In the genomic region with DNA sequence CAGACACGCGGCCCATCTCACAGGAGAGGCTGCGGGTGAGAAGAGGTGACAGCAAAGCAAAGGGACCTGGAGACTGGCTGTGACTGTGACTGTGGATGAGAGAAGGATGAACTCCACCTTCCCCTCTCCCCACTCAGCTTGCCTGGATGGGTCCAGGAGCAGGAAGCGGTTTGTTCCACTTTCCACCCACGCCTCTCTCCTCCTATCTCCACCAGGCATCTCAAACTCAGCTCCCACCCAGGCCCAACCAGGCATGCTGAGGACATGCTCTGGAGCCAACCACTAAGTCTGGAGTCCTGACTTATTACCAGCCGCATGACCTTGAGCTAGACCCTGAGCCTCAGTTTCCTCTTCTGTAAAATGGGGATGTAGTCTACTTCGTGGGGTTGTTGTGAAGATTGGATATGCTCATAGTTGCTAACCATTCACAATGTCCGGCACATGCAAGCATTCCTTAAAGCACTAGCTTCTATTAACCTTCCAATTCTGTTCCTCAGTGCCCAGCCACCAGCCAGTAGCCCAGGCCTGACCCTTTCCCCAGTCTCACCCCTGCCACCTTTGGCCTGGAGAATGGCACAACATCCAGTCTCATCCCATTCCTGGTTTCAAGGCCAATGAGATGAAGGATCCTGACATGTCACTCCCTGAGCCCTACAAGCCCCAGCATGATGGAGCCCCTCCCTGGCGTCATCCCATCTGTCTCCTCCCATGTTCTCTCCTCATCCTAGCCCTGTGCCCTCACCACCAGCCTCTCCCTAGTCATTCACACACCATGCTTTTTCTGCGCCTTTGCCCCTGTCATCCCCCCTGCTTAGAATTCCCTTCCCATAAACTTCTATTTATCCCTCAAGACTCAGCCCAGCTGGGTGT, we compare ENCODE assay signal across 18 cellular contexts. TPM values are rescaled to one million over a fixed set of nuclear protein-coding genes. Genes with fewer than 3 reads are reported as not detected.
DNase-seq lines count a peak whose midpoint lies in the region; ATAC-seq and TF ChIP-seq lines count a peak whose summit lies in the region.
"Had no signal": no experiment of that assay in that cellular context is flagged by ENCODE, and none has a peak within 500 bp of the region (broad histone marks: within the 10 kb centered on the region; RNA-seq: fewer than 3 reads in every experiment).

No MANE protein-coding gene starts in this region.

- no peak overlapping the region for H3K9ac ChIP-seq in iPS-15b (ENCODE audit: low read depth, low read length)

- H3K27me3 ChIP-seq in RWPE2 (ENCODE audit: insufficient read depth, poor library complexity, severe bottlenecking) (no peaks in the 10 kb centered on the region), iPS-15b (ENCODE audit: control insufficient read depth, insufficient read depth, low read length) (peaks cover 27% of the 10 kb centered on the region), left lung (peaks cover 6 to 60% of the 10 kb centered on the region in 2 donors)

- no peaks in the 10 kb centered on the region for H3K9me3 ChIP-seq in RWPE2 (ENCODE audit: severe bottlenecking)
- no peaks in the 10 kb centered on the region for H3K9me3 ChIP-seq in iPS-15b (ENCODE audit: control insufficient read depth, insufficient read depth, low read length)
- H3K9me3 ChIP-seq in left lung, result no peaks in the 10 kb centered on the region
- H3K9me3 ChIP-seq: tibial nerve had no signal

- H3K27ac Mint-ChIP-seq in endothelial cell (ENCODE audit: unreplicated experiment), result no peak overlapping the region
- H3K27ac Mint-ChIP-seq: CD4-positive, alpha-beta T cell; T-helper 1 cell treated with Interleukin-12 subunit alpha and Interleukin-12 subunit beta and Interleukin-4 antibody, amounts not matched to agents 30 μg/mL and 1 μg/mL, for 36 hours had no signal

- H3K4me1 Mint-ChIP-seq in endothelial cell (ENCODE audit: unreplicated experiment), result peaks cover 4% of the 10 kb centered on the region

- no peak overlapping the region for H3K4me3 ChIP-seq in RWPE2 (ENCODE audit: severe bottlenecking)
- H3K4me3 ChIP-seq in iPS-15b (ENCODE audit: low read depth, low read length), result peak overlapping the region; percentile 45
- no peak overlapping the region for H3K4me3 ChIP-seq in left lung
- H3K4me3 ChIP-seq: tibial nerve had no signal

- peaks cover 10% of the 10 kb centered on the region for H3K27me3 Mint-ChIP-seq in endothelial cell (ENCODE audit: unreplicated experiment)

- no peak overlapping the region for H3K4me3 Mint-ChIP-seq in endothelial cell (ENCODE audit: unreplicated experiment)
- H3K4me3 Mint-ChIP-seq: CD4-positive, alpha-beta T cell; T-helper 1 cell treated with Interleukin-12 subunit alpha and Interleukin-12 subunit beta and Interleukin-4 antibody, amounts not matched to agents 30 μg/mL and 1 μg/mL, for 36 hours had no signal

- DNase-seq in DMS 273 (lab: John Stamatoyannopoulos, UW; ENCODE audit: unreplicated experiment), result peak; percentile 71
- DNase-seq in DMS 273 treated with DMSO at 0.1 percent for 48 hours (lab: John Stamatoyannopoulos, UW), result no peak
- peak; percentile 39 for DNase-seq in GM03348 (ENCODE audit: low spot score)
- DNase-seq in RWPE2 (ENCODE audit: low spot score), result no peak
- no peak for DNase-seq in endothelial cell (ENCODE audit: low spot score)
- no peak for DNase-seq in left lung
- DNase-seq: CD4-positive, alpha-beta T cell; NCI-H2081 treated with DMSO at 0.1 percent for 48 hours; NCI-H774; stimulated activated CD4-positive, alpha-beta T cell treated with anti-CD3 and anti-CD28 coated beads, Interleukin-4, amount 100 ng/mL, for 4 hours had no signal

- intact Hi-C loops in left lung (cut with DNase I), result no loop called here

- H3K36me3 ChIP-seq in RWPE2 (ENCODE audit: low read depth), result no peaks in the 10 kb centered on the region
- no peaks in the 10 kb centered on the region for H3K36me3 ChIP-seq in iPS-15b (ENCODE audit: control insufficient read depth, insufficient read depth, low read length)
- no peaks in the 10 kb centered on the region for H3K36me3 ChIP-seq in left lung
- H3K36me3 ChIP-seq: tibial nerve had no signal

- H3K27ac ChIP-seq in RWPE2 (ENCODE audit: poor library complexity, severe bottlenecking) (no peak overlapping the region), left lung (no peak overlapping the region)
- H3K27ac ChIP-seq: 22Rv1 had no signal

- H3K4me1 ChIP-seq in RWPE2 (ENCODE audit: insufficient read depth, poor library complexity, severe bottlenecking) (peaks cover 10% of the 10 kb centered on the region), iPS-15b (ENCODE audit: control insufficient read depth, insufficient read depth, low read length) (peaks cover 4% of the 10 kb centered on the region), left lung (peaks cover 0 to 5% of the 10 kb centered on the region in 2 donors)

- TF ChIP-seq CTCF in RWPE2 (IDR thresholded peaks at IDR 0.05; ENCODE audit: poor library complexity, severe bottlenecking) (no peak), endothelial cell (IDR thresholded peaks at IDR 0.05; ENCODE audit: unreplicated experiment) (no peak), left lung (IDR thresholded peaks at IDR 0.05) (no peak)

- ATAC-seq in RWPE2 (ENCODE audit: low read depth) (0 out of 3 replicates have a peak, but pooled peaks have one; percentile 25), HG03280 (IDR thresholded peaks at IDR 0.05; ENCODE audit: unreplicated experiment) (no peak), left lung (no peak)
- ATAC-seq: activated CD4-positive, CD25-positive, alpha-beta regulatory T cell treated with anti-CD3 and anti-CD28 coated beads, Interleukin-2, amount 50 U/mL, for 24 hours had no signal

- no peaks in the 10 kb centered on the region for H3K9me3 Mint-ChIP-seq in endothelial cell (ENCODE audit: unreplicated experiment)
- H3K9me3 Mint-ChIP-seq: CD4-positive, alpha-beta T cell; T-helper 1 cell treated with Interleukin-12 subunit alpha and Interleukin-12 subunit beta and Interleukin-4 antibody, amounts not matched to agents 30 μg/mL and 1 μg/mL, for 36 hours had no signal

- H3K36me3 Mint-ChIP-seq in endothelial cell (ENCODE audit: low read depth, unreplicated experiment), result no peaks in the 10 kb centered on the region

RNA-seq across cellular contexts. Expression of gene GAS2L2, which starts 2.3 kb away (rescaled TPM):
- total RNA-seq in endothelial cell (ENCODE audit: unreplicated experiment) (0.10 TPM), left lung (1 to 10 TPM in 1 of 2 donors, under 1 TPM in 1; 0.35 to 1.6 TPM)
- total RNA-seq: endothelial cell of umbilical vein had no signal

RNA-seq across cellular contexts. Expression of gene C17orf50, which starts 9.9 kb away (rescaled TPM):
- total RNA-seq in endothelial cell (ENCODE audit: unreplicated experiment), result 0.90 TPM
- total RNA-seq in left lung, result not detected
- total RNA-seq: CD4-positive, alpha-beta T cell; endothelial cell of umbilical vein; HT1080; tibial nerve had no signal

RNA-seq across cellular contexts. Expression of gene RASL10B, which starts 19.3 kb away (rescaled TPM):
- total RNA-seq in endothelial cell (ENCODE audit: unreplicated experiment), result 1.7 TPM
- total RNA-seq in left lung, result under 1 TPM; 0.52 to 0.82 TPM

RNA-seq across cellular contexts. Expression of gene MMP28, which starts 44.7 kb away (rescaled TPM):
- total RNA-seq in endothelial cell (ENCODE audit: unreplicated experiment), result 10.6 TPM
- 10 to 100 TPM; 39.5 to 95.0 TPM for total RNA-seq in left lung

RNA-seq across cellular contexts. Expression of gene TAF15, which starts 58.5 kb away (rescaled TPM):
- total RNA-seq in endothelial cell (ENCODE audit: unreplicated experiment) (188 TPM), left lung (100 to 1,000 TPM; 140 to 163 TPM)

Comparison
In these comparisons a context has a peak if more than half of its experiments do, and no peak if none do; other contexts are left out.
1. DNase-seq: peak in DMS 273 (single experiment) and GM03348 (single experiment); none in DMS 273 treated with DMSO at 0.1 percent for 48 hours (single experiment), RWPE2 (single experiment), endothelial cell (single experiment) and left lung (0 of 2).